Comparison of ENCODE assay signal across 13 cellular contexts in the genomic region with DNA sequence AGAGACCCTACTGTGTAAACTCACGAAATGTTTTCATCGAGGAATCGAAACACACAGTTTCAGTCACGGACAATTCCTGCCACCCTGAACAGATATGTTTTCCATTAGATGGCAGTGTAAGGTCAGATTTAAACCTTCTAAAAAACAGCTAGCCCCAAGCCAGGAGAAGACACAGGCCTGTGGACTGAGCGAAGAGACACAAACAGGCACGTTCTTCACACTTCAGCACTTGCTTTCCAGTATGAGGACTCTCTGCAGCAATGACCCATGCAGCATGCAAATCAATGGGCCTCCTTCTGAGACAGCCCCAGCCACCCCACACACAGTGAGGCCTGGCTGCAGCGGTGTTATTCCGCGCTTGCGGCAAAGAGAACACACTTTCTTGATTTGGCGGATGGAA. TPM values are rescaled to one million over a fixed set of nuclear protein-coding genes. Genes with fewer than 3 reads are reported as not detected.
A peak's percentile ranks its signal among the peaks of the same experiment; 100 is the strongest.
DNase-seq lines count a peak whose midpoint lies in the region; ATAC-seq and TF ChIP-seq lines count a peak whose summit lies in the region.
"Had no signal": no experiment of that assay in that cellular context is flagged by ENCODE, and none has a peak within 500 bp of the region (broad histone marks: within the 10 kb centered on the region; RNA-seq: fewer than 3 reads in every experiment).

No MANE protein-coding gene starts in this region.

- peak; percentile 3 for DNase-seq in A673 (ENCODE audit: low spot score)
- peak; percentile 47 for DNase-seq in GM13976 (ENCODE audit: low spot score)
- no peak for DNase-seq in WTC11 (ENCODE audit: low spot score)
- DNase-seq in hippocampal formation (lab: John Stamatoyannopoulos, UW), result peak; percentile 9 to 13
- no peak for DNase-seq in tibial artery
- no peak for DNase-seq in NOMO-1 (lab: John Stamatoyannopoulos, UW; ENCODE audit: unreplicated experiment in 2 of 2)
- no peak for DNase-seq in activated CD8-positive, alpha-beta memory T cell treated with anti-CD3 and anti-CD28 coated beads for 24 hours
- DNase-seq: activated naive CD4-positive, alpha-beta T cell treated with anti-CD3 and anti-CD28 coated beads for 36 hours; DMS153; stimulated activated CD4-positive, alpha-beta T cell treated with anti-CD3 and anti-CD28 coated beads, Interleukin-12 subunit alpha, Interleukin-12 subunit beta, amount 100 ng/mL, for 4 hours; T-helper 1 cell; uterus had no signal

- H3K9me3 Mint-ChIP-seq in WTC11, result no peaks in the 10 kb centered on the region
- H3K9me3 Mint-ChIP-seq: activated naive CD4-positive, alpha-beta T cell treated with anti-CD3 and anti-CD28 coated beads for 36 hours had no signal

- peaks cover 46% of the 10 kb centered on the region for H3K4me1 Mint-ChIP-seq in WTC11

- in situ Hi-C loops in GM13976 (cut with MboI; ENCODE audit: low sequenced_read_pairs, unreplicated experiment), result no loop called here

- H3K4me3 Mint-ChIP-seq in WTC11, result no peak overlapping the region
- H3K4me3 Mint-ChIP-seq: activated naive CD4-positive, alpha-beta T cell treated with anti-CD3 and anti-CD28 coated beads for 36 hours had no signal

- peak overlapping the region; percentile 93 for H3K27ac Mint-ChIP-seq in WTC11
- H3K27ac Mint-ChIP-seq: activated naive CD4-positive, alpha-beta T cell treated with anti-CD3 and anti-CD28 coated beads for 36 hours had no signal

- H3K27me3 ChIP-seq in A673 (replicated peaks; ENCODE audit: insufficient read depth, low read depth, low read length, poor library complexity) (no peaks in the 10 kb centered on the region), tibial artery (no peaks in the 10 kb centered on the region)
- H3K27me3 ChIP-seq: uterus had no signal

- BruUV-seq in A673 (replicated peaks; lab: Mats Ljungman, UMichigan), result no TSS peak

- H3K9me3 ChIP-seq in A673 (ENCODE audit: low read depth, low read length, poor library complexity, severe bottlenecking) (no peaks in the 10 kb centered on the region), tibial artery (no peaks in the 10 kb centered on the region)
- H3K9me3 ChIP-seq: uterus had no signal

- peaks cover 12% of the 10 kb centered on the region for H3K36me3 Mint-ChIP-seq in WTC11

- intact Hi-C loops in A673 (cut with micrococcal nuclease; ENCODE audit: unreplicated experiment) (no loop called here), tibial artery (cut with DNase I; ENCODE audit: low total_unique reads) (no loop called here)

- H3K36me3 ChIP-seq in A673 (ENCODE audit: insufficient read depth, low read length, poor library complexity, severe bottlenecking), result no peaks in the 10 kb centered on the region
- H3K36me3 ChIP-seq in tibial artery, result peaks cover 0 to 9% (median 0%) of the 10 kb centered on the region in 3 donors
- H3K36me3 ChIP-seq: uterus had no signal

- H3K4me1 ChIP-seq in A673 (ENCODE audit: insufficient read depth, low read length, poor library complexity, severe bottlenecking) (no peaks in the 10 kb centered on the region), tibial artery (no peaks in the 10 kb centered on the region)
- H3K4me1 ChIP-seq: uterus had no signal

- no peak overlapping the region for H3K27ac ChIP-seq in A673 (ENCODE audit: low read depth, low read length, poor library complexity, severe bottlenecking)
- H3K27ac ChIP-seq in tibial artery, result no peak overlapping the region
- H3K27ac ChIP-seq: uterus had no signal

- H3K27me3 Mint-ChIP-seq in WTC11 (ENCODE audit: low read depth), result no peaks in the 10 kb centered on the region

- H3K4me3 ChIP-seq in A673 (ENCODE audit: low read depth, low read length, poor library complexity, severe bottlenecking), result no peak overlapping the region
- no peak overlapping the region for H3K4me3 ChIP-seq in tibial artery
- H3K4me3 ChIP-seq: uterus had no signal

- POLR2A ChIA-PET in A673 (lab: Charles Lee; ENCODE audit: low non-redundant PET) (no interaction called here), WTC11 (lab: Charles Lee) (no interaction called here)

- peak; percentile 84 for ATAC-seq in WTC11
- no peak for ATAC-seq in HG03571 (IDR thresholded peaks at IDR 0.05; ENCODE audit: unreplicated experiment)

- TF ChIP-seq CTCF in A673 (conservative IDR thresholded peaks at IDR 0.05; ENCODE audit: low read depth, low read length), result no peak; the same call in 1 of the 2 replicates
- no peak for TF ChIP-seq CTCF in GM13976 (IDR thresholded peaks at IDR 0.05; ENCODE audit: borderline replicate concordance, control extremely low read depth, extremely low read depth, insufficient read depth, missing control alignments)
- no peak for TF ChIP-seq CTCF in WTC11 (IDR thresholded peaks at IDR 0.05)
- TF ChIP-seq CTCF in tibial artery (IDR thresholded peaks at IDR 0.05), result no peak

- CTCF ChIA-PET in A673 (lab: Charles Lee) (no interaction called here), WTC11 (lab: Charles Lee) (interaction anchor here (1.0 to 1.7 kb wide), 8 partner anchors 35 to 799 kb away, joined by 3 to 10 read pairs (median 7); a partner anchor contains a TSS)

TF ChIP-seq in WTC11, 78 proteins besides CTCF, POLR2A, EP300 and RAD21:
- TF ChIP-seq, protein P1, sequence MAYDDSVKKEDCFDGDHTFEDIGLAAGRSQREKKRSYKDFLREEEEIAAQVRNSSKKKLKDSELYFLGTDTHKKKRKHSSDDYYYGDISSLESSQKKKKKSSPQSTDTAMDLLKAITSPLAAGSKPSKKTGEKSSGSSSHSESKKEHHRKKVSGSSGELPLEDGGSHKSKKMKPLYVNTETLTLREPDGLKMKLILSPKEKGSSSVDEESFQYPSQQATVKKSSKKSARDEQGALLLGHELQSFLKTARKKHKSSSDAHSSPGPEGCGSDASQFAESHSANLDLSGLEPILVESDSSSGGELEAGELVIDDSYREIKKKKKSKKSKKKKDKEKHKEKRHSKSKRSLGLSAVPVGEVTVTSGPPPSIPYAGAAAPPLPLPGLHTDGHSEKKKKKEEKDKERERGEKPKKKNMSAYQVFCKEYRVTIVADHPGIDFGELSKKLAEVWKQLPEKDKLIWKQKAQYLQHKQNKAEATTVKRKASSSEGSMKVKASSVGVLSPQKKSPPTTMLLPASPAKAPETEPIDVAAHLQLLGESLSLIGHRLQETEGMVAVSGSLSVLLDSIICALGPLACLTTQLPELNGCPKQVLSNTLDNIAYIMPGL (CRISPR knock-in tag; IDR thresholded peaks at IDR 0.05), result no peak
- TF ChIP-seq ETV6 (CRISPR knock-in tag; IDR thresholded peaks at IDR 0.05) (no peak), IRF2 (CRISPR knock-in tag; IDR thresholded peaks at IDR 0.05; ENCODE audit: borderline replicate concordance, low read depth) (no peak), NR3C1 (CRISPR knock-in tag; conservative IDR thresholded peaks at IDR 0.05; ENCODE audit: low read depth) (no peak), KAT7 (CRISPR knock-in tag; IDR thresholded peaks at IDR 0.05; ENCODE audit: borderline replicate concordance) (no peak), SMAD4 (CRISPR knock-in tag; IDR thresholded peaks at IDR 0.05) (no peak), CBFB (CRISPR knock-in tag; IDR thresholded peaks at IDR 0.05; ENCODE audit: low read depth) (no peak), SOX15 (CRISPR knock-in tag; IDR thresholded peaks at IDR 0.05) (no peak), JUN (CRISPR knock-in tag; IDR thresholded peaks at IDR 0.05) (no peak), ESRRA (CRISPR knock-in tag; IDR thresholded peaks at IDR 0.05; ENCODE audit: borderline replicate concordance) (no peak)
- TF ChIP-seq, protein P2, sequence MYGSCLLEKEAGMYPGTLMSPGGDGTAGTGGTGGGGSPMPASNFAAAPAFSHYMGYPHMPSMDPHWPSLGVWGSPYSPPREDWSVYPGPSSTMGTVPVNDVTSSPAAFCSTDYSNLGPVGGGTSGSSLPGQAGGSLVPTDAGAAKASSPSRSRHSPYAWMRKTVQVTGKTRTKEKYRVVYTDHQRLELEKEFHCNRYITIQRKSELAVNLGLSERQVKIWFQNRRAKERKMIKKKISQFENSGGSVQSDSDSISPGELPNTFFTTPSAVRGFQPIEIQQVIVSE (CRISPR knock-in tag; IDR thresholded peaks at IDR 0.05; ENCODE audit: borderline replicate concordance), result no peak

RNA-seq across cellular contexts. Expression of a gene that starts 31.9 kb away (rescaled TPM):
- 0.88 and 0.92 TPM in 2 replicates for total RNA-seq in A673 (2021)
- 0.89 to 1.1 TPM (median 0.89 TPM) in 3 replicates for total RNA-seq in WTC11 (2021)

Comparison
In these comparisons a context has a peak if more than half of its experiments do, and no peak if none do; other contexts are left out.
1. DNase-seq: peak in A673 (single experiment), GM13976 (single experiment) and hippocampal formation (2 of 2); none in WTC11 (single experiment), tibial artery (0 of 2), NOMO-1 (0 of 2) and activated CD8-positive, alpha-beta memory T cell treated with anti-CD3 and anti-CD28 coated beads for 24 hours (single experiment).